Comparison of ENCODE assay signal across 8 cellular contexts in the genomic region with DNA sequence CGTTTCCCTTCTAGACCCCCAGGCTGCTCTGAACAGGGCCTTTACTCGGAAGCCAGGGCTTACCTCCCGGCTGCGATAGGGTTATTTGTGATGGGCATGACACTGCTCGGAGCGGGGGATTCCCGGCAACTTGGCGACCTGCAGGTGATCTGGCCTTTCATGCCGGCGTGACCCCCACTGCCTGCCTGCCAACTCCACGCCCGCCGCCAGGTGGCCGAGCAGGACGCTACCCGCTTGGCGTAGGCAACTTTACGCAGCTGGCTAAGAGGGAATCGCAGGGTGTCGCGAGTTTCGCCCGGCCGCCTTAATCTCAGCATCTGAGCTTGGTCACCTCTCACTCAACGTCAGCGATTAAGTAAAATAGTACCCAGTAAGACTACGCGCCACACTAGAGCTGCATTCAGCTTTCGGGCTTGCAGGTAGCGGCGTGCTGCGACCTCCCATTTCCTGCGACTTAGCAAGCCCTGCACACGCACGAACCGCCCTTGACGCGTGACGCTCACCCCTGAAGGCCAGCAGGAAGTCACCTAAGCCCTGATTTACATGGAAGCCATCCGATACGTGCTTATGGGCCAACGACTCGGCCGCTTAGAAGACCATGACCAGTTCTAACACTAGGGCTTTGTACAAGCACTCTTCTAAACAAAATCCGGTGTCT. TPM values are rescaled to one million over a fixed set of nuclear protein-coding genes. Genes with fewer than 3 reads are reported as not detected.
A peak's percentile ranks its signal among the peaks of the same experiment; 100 is the strongest.
DNase-seq lines count a peak whose midpoint lies in the region; ATAC-seq and TF ChIP-seq lines count a peak whose summit lies in the region.

No MANE protein-coding gene starts in this region.

- DNase-seq in Daoy (ENCODE audit: low read depth) (peak; percentile 82), RKO (ENCODE audit: low spot score) (peak; percentile 90), activated gamma-delta T cell (lab: John Stamatoyannopoulos, UW) (peak; percentile 76), foreskin melanocyte (peak; percentile 62), superior temporal gyrus (ENCODE audit: extremely low spot score) (peak; percentile 70)
- DNase-seq in Jurkat, Clone E6-1 (ENCODE audit: low read depth, low spot score): peak; percentile 83

- peak; percentile 94 for TF ChIP-seq CTCF in neutrophil (IDR thresholded peaks at IDR 0.05)

- peak; percentile 36 for ATAC-seq in GM21717 (IDR thresholded peaks at IDR 0.05; ENCODE audit: unreplicated experiment)

- H3K27me3 ChIP-seq in neutrophil: peaks cover 21% of the 10 kb centered on the region

- peak overlapping the region; percentile 96 for H3K27ac ChIP-seq in neutrophil

- H3K4me1 ChIP-seq in neutrophil (ENCODE audit: control insufficient read depth in 1 of 2, insufficient read depth in 1 of 2, low read depth in 1 of 2, low read length in 1 of 2): peaks cover 75 to 82% of the 10 kb centered on the region in 2 experiments

- peak overlapping the region; percentile 94 for H3K4me3 ChIP-seq in Jurkat, Clone E6-1 (ENCODE audit: low read length)
- peak overlapping the region; percentile 89 to 98 for H3K4me3 ChIP-seq in neutrophil (ENCODE audit: low read depth in 1 of 2, low read length in 1 of 2)

- no peaks in the 10 kb centered on the region for H3K9me3 ChIP-seq in neutrophil

- H3K36me3 ChIP-seq in neutrophil: no peaks in the 10 kb centered on the region

RNA-seq across cellular contexts. Expression of gene WBP11, which starts 33.3 kb away (rescaled TPM):
- total RNA-seq in Daoy (2014; rRNA removed; shearing (Covaris generic)): 15.4 and 23.7 TPM in 2 replicates
- polyA plus RNA-seq in Jurkat, Clone E6-1 (2012; ENCODE audit: insufficient read depth, insufficient read length): 118 TPM

RNA-seq across cellular contexts. Expression of gene C12orf60, which starts 33.5 kb away (rescaled TPM):
- total RNA-seq in Daoy (2014; rRNA removed; shearing (Covaris generic)): 1.5 and 4.5 TPM in 2 replicates
- polyA plus RNA-seq in Jurkat, Clone E6-1 (2012; ENCODE audit: insufficient read depth, insufficient read length): 3.9 TPM

RNA-seq across cellular contexts. Expression of gene SMCO3, which starts 44.0 kb away (rescaled TPM):
- 0.23 TPM in 1 of 2 replicates, not detected in the other for total RNA-seq in Daoy (2014; rRNA removed; shearing (Covaris generic))
- polyA plus RNA-seq in Jurkat, Clone E6-1 (2012; ENCODE audit: insufficient read depth, insufficient read length): not detected

Comparison
In these comparisons a context has a peak if more than half of its experiments do, and no peak if none do; other contexts are left out.
1. Peak in every context shown above with its lines: DNase-seq, ATAC-seq, H3K4me3 ChIP-seq and H3K27ac ChIP-seq.